ENCODE assay signal across 8 cellular contexts in genomic region chr15:65286704-65287514, GRCh38. TPM values are rescaled to one million over a fixed set of nuclear protein-coding genes. Genes with fewer than 3 reads are reported as not detected.
DNase-seq lines count a peak whose midpoint lies in the region; ATAC-seq and TF ChIP-seq lines count a peak whose summit lies in the region.

Gene PARP16, minus strand, starts transcription at chr15:65286883. Its CDS starts 457 bp downstream, at chr15:65286426.

- ATAC-seq in GM21786 (IDR thresholded peaks at IDR 0.05; ENCODE audit: unreplicated experiment): peak; percentile 93
- peak; percentile 97 for ATAC-seq in activated T-cell treated with anti-CD3 and anti-CD28 coated beads, Interleukin-2, amount 50 U/mL, for 4 hours
- peak; percentile 94 for ATAC-seq in naive B cell (ENCODE audit: low read depth in 2 of 2)
- peak; percentile 99 for ATAC-seq in stimulated activated memory B cell treated with anti-CD40 and anti-IgM and Interleukin-4, amounts not matched to agents 10 μg/mL and 1 μg/mL and 100 μg/mL, for 72 hours

- peak within 1 kb of the TSS; percentile 84 to 97 (median 94) for H3K27ac Mint-ChIP-seq in naive B cell
- H3K27ac Mint-ChIP-seq in stimulated activated memory B cell treated with anti-CD40 and anti-IgM and Interleukin-4, amounts not matched to agents 10 μg/mL and 1 μg/mL and 100 μg/mL, for 72 hours: peak within 1 kb of the TSS; percentile 85

- TF ChIP-seq CTCF in DOHH2 (IDR thresholded peaks at IDR 0.05; ENCODE audit: low read depth, low read length, poor library complexity, severe bottlenecking) (no peak), KMS-11 (conservative IDR thresholded peaks at IDR 0.05; ENCODE audit: low read depth, low read length) (no peak), Peyer's patch (IDR thresholded peaks at IDR 0.05) (peak in 5 of 6 experiments; percentile 55 to 89 (median 66)), esophagus squamous epithelium (IDR thresholded peaks at IDR 0.05) (peak; percentile 38 to 85 (median 62))

- H3K4me3 Mint-ChIP-seq in activated T-cell treated with anti-CD3 and anti-CD28 coated beads, Interleukin-2, amount 50 U/mL, for 4 hours: peak within 1 kb of the TSS; percentile 86
- H3K4me3 Mint-ChIP-seq in naive B cell: peak within 1 kb of the TSS; percentile 82 to 95 (median 91)
- peak within 1 kb of the TSS; percentile 81 for H3K4me3 Mint-ChIP-seq in stimulated activated memory B cell treated with anti-CD40 and anti-IgM and Interleukin-4, amounts not matched to agents 10 μg/mL and 1 μg/mL and 100 μg/mL, for 72 hours

- H3K27ac ChIP-seq in DOHH2 (ENCODE audit: low read depth, low read length) (peak within 1 kb of the TSS; percentile 43), KMS-11 (peak within 1 kb of the TSS; percentile 64), Peyer's patch (peak within 1 kb of the TSS; percentile 84 to 94 (median 89)), esophagus squamous epithelium (peak within 1 kb of the TSS; percentile 88 to 92 (median 90))

- peak; percentile 54 to 71 for TF ChIP-seq POLR2A in Peyer's patch (IDR thresholded peaks at IDR 0.05)
- TF ChIP-seq POLR2A in esophagus squamous epithelium (IDR thresholded peaks at IDR 0.05): peak in 3 of 4 donors; percentile 19 to 91 (median 81)

- H3F3A ChIP-seq in DOHH2 (ENCODE audit: control insufficient read depth, insufficient read depth): 0 out of 2 replicates have a peak, but pooled peaks cover 7% of the 10 kb centered on the region

- H4K20me1 ChIP-seq in DOHH2 (ENCODE audit: control insufficient read depth, insufficient read depth, low read depth, low read length): no peaks in the 10 kb centered on the region
- H4K20me1 ChIP-seq in KMS-11 (ENCODE audit: insufficient read depth): no peaks in the 10 kb centered on the region

- intact Hi-C loops in esophagus squamous epithelium (cut with DNase I): no loop called here

- H3K4me2 ChIP-seq in DOHH2 (ENCODE audit: low read length): peak within 1 kb of the TSS; percentile 85
- peak within 1 kb of the TSS; percentile 95 for H3K4me2 ChIP-seq in KMS-11

- H3K9me3 Mint-ChIP-seq in activated T-cell treated with anti-CD3 and anti-CD28 coated beads, Interleukin-2, amount 50 U/mL, for 4 hours: no peaks in the 10 kb centered on the region
- no peaks in the 10 kb centered on the region for H3K9me3 Mint-ChIP-seq in naive B cell
- no peaks in the 10 kb centered on the region for H3K9me3 Mint-ChIP-seq in stimulated activated memory B cell treated with anti-CD40 and anti-IgM and Interleukin-4, amounts not matched to agents 10 μg/mL and 1 μg/mL and 100 μg/mL, for 72 hours

- 2 to 7% methylated on average over 13 to 28 of the region's 62 CpGs for WGBS in esophagus squamous epithelium, 2 donors

- H3K4me3 ChIP-seq in DOHH2 (ENCODE audit: low read length) (peak within 1 kb of the TSS; percentile 82), KMS-11 (IDR thresholded peaks at IDR 0.05; ENCODE audit: insufficient read depth, low read depth, low read length) (no peak within 1 kb of the TSS), Peyer's patch (peak within 1 kb of the TSS; percentile 63 to 85 (median 81)), esophagus squamous epithelium (peak within 1 kb of the TSS; percentile 73 to 88 (median 79))

- H2AFZ ChIP-seq in KMS-11 (ENCODE audit: low read depth): peak within 1 kb of the TSS; percentile 97

- H3K9ac ChIP-seq in KMS-11: peak within 1 kb of the TSS; percentile 67

- DNase-seq in Peyer's patch (peak; percentile 92 to 97 (median 96)), esophagus squamous epithelium (lab: John Stamatoyannopoulos, UW) (peak; percentile 36), naive B cell (peak; percentile 95)
- peak; percentile 88 for DNase-seq in activated T-cell treated with anti-CD3 and anti-CD28 coated beads, Interleukin-2, amount 50 U/mL, for 4 hours

- peaks cover 31% of the 10 kb centered on the region for H3K4me1 Mint-ChIP-seq in activated T-cell treated with anti-CD3 and anti-CD28 coated beads, Interleukin-2, amount 50 U/mL, for 4 hours (ENCODE audit: low read depth)
- peaks cover 17 to 43% (median 28%) of the 10 kb centered on the region in 3 donors for H3K4me1 Mint-ChIP-seq in naive B cell
- H3K4me1 Mint-ChIP-seq in stimulated activated memory B cell treated with anti-CD40 and anti-IgM and Interleukin-4, amounts not matched to agents 10 μg/mL and 1 μg/mL and 100 μg/mL, for 72 hours: peaks cover 33% of the 10 kb centered on the region

- H3K79me2 ChIP-seq in DOHH2 (ENCODE audit: control insufficient read depth, low read length) (peaks cover 20% of the 10 kb centered on the region), KMS-11 (ENCODE audit: insufficient read depth, low read depth) (no peaks in the 10 kb centered on the region)

- no peaks in the 10 kb centered on the region for H3K9me2 ChIP-seq in DOHH2 (replicated peaks; ENCODE audit: control insufficient read depth, low read length)

- no peaks in the 10 kb centered on the region for H3K27me3 Mint-ChIP-seq in activated T-cell treated with anti-CD3 and anti-CD28 coated beads, Interleukin-2, amount 50 U/mL, for 4 hours (ENCODE audit: low read depth)
- H3K27me3 Mint-ChIP-seq in naive B cell: no peaks in the 10 kb centered on the region
- no peaks in the 10 kb centered on the region for H3K27me3 Mint-ChIP-seq in stimulated activated memory B cell treated with anti-CD40 and anti-IgM and Interleukin-4, amounts not matched to agents 10 μg/mL and 1 μg/mL and 100 μg/mL, for 72 hours

- H3K36me3 ChIP-seq in DOHH2 (ENCODE audit: control insufficient read depth, low read length) (no peaks in the 10 kb centered on the region; the same call in 1 of the 2 replicates), KMS-11 (ENCODE audit: insufficient read depth) (no peaks in the 10 kb centered on the region), Peyer's patch (no peaks in the 10 kb centered on the region), esophagus squamous epithelium (no peaks in the 10 kb centered on the region)

- H3K27me3 ChIP-seq in DOHH2 (ENCODE audit: control insufficient read depth, low read length) (no peaks in the 10 kb centered on the region), KMS-11 (ENCODE audit: insufficient read depth, low read depth) (no peaks in the 10 kb centered on the region), Peyer's patch (no peaks in the 10 kb centered on the region), esophagus squamous epithelium (no peaks in the 10 kb centered on the region)

- H3K4me1 ChIP-seq in DOHH2 (ENCODE audit: control insufficient read depth, low read length): peaks cover 34% of the 10 kb centered on the region
- peaks cover 20% of the 10 kb centered on the region for H3K4me1 ChIP-seq in KMS-11 (ENCODE audit: low read depth, poor library complexity, severe bottlenecking)
- peaks cover 0 to 15% (median 7%) of the 10 kb centered on the region in 4 donors for H3K4me1 ChIP-seq in Peyer's patch
- H3K4me1 ChIP-seq in esophagus squamous epithelium: peaks cover 12 to 31% (median 15%) of the 10 kb centered on the region in 3 donors

- H3K9me3 ChIP-seq in DOHH2 (ENCODE audit: control insufficient read depth, insufficient read depth, low read length) (no peaks in the 10 kb centered on the region), Peyer's patch (no peaks in the 10 kb centered on the region), esophagus squamous epithelium (no peaks in the 10 kb centered on the region)

- H3K36me3 Mint-ChIP-seq in activated T-cell treated with anti-CD3 and anti-CD28 coated beads, Interleukin-2, amount 50 U/mL, for 4 hours (ENCODE audit: insufficient read depth): peaks cover 5% of the 10 kb centered on the region
- no peaks in the 10 kb centered on the region for H3K36me3 Mint-ChIP-seq in naive B cell
- peaks cover 10% of the 10 kb centered on the region for H3K36me3 Mint-ChIP-seq in stimulated activated memory B cell treated with anti-CD40 and anti-IgM and Interleukin-4, amounts not matched to agents 10 μg/mL and 1 μg/mL and 100 μg/mL, for 72 hours

RNA-seq across cellular contexts. Expression of gene PARP16, which starts in this region (rescaled TPM):
- 10 to 100 TPM in 1 of 4 donors, 1 to 10 TPM in 3; 7.0 to 23.1 (median 8.1) TPM for total RNA-seq in Peyer's patch
- 10 to 100 TPM; 10.5 to 14.1 (median 10.9) TPM for total RNA-seq in activated T-cell treated with anti-CD3 and anti-CD28 coated beads, Interleukin-2, amount 50 U/mL, for 4 hours
- 1 to 10 TPM; 5.7 to 8.6 (median 6.3) TPM for total RNA-seq in esophagus squamous epithelium
- polyA plus RNA-seq in naive B cell (ENCODE audit: low read depth in 6 of 6): 10 to 100 TPM; 18.6 to 32.9 (median 27.6) TPM

Comparison
In these comparisons a context has a peak if more than half of its experiments do, and no peak if none do; other contexts are left out.
1. CTCF ChIP-seq: peak in Peyer's patch (5 of 6) and esophagus squamous epithelium (6 of 6); none in DOHH2 (single experiment) and KMS-11 (single experiment).
2. DNase-seq: peak in every context shown above with its lines; median percentile 96 in Peyer's patch; 95 in naive B cell; 88 in activated T-cell treated with anti-CD3 and anti-CD28 coated beads, Interleukin-2, amount 50 U/mL, for 4 hours; 36 in esophagus squamous epithelium.
3. Peak in every context shown above with its lines, with median percentiles within 50 percentile points of each other: H3K27ac ChIP-seq, ATAC-seq and H3K4me3 Mint-ChIP-seq.